16 cellular contexts compared by ENCODE assay signal in genomic region chr9:81610739-81611107, GRCh38.
DNase-seq lines count a peak whose midpoint lies in the region; ATAC-seq and TF ChIP-seq lines count a peak whose summit lies in the region.
"Had no signal": no experiment of that assay in that cellular context is flagged by ENCODE, and none has a peak within 500 bp of the region (broad histone marks: within the 10 kb centered on the region; RNA-seq: fewer than 3 reads in every experiment).

No MANE protein-coding gene starts in this region.

- ATAC-seq in natural killer cell, result no peak
- ATAC-seq in natural killer cell treated with Interleukin-12 subunit alpha and Interleukin-12 subunit beta and Interleukin-15 and Interleukin-18, amount 100 ng/mL, for 72 hours, result no peak
- no peak for ATAC-seq in mucosa of descending colon

- H3K9me3 Mint-ChIP-seq in natural killer cell (no peaks in the 10 kb centered on the region), glutamatergic neuron (ENCODE audit: unreplicated experiment) (peaks cover 16% of the 10 kb centered on the region), osteocyte (ENCODE audit: unreplicated experiment) (no peaks in the 10 kb centered on the region)
- no peaks in the 10 kb centered on the region for H3K9me3 Mint-ChIP-seq in natural killer cell treated with Interleukin-12 subunit alpha and Interleukin-12 subunit beta and Interleukin-15 and Interleukin-18, amount 100 ng/mL, for 72 hours

- intact Hi-C loops in natural killer cell (cut with micrococcal nuclease), result no loop called here
- intact Hi-C loops in mucosa of descending colon (cut with DNase I, micrococcal nuclease), result no loop called here

- H3K27ac Mint-ChIP-seq in natural killer cell (peak overlapping the region; percentile 78 to 80), glutamatergic neuron (ENCODE audit: unreplicated experiment) (peak overlapping the region; percentile 37), osteocyte (ENCODE audit: unreplicated experiment) (peak overlapping the region; percentile 46)
- peak overlapping the region in 1 of 2 donors; percentile 7 for H3K27ac Mint-ChIP-seq in natural killer cell treated with Interleukin-12 subunit alpha and Interleukin-12 subunit beta and Interleukin-15 and Interleukin-18, amount 100 ng/mL, for 72 hours

- peaks cover 12% of the 10 kb centered on the region for H3K36me3 Mint-ChIP-seq in natural killer cell
- H3K36me3 Mint-ChIP-seq in natural killer cell treated with Interleukin-12 subunit alpha and Interleukin-12 subunit beta and Interleukin-15 and Interleukin-18, amount 100 ng/mL, for 72 hours, result peaks cover 4% of the 10 kb centered on the region
- peaks cover 12% of the 10 kb centered on the region for H3K36me3 Mint-ChIP-seq in glutamatergic neuron (ENCODE audit: unreplicated experiment)
- H3K36me3 Mint-ChIP-seq in osteocyte (ENCODE audit: unreplicated experiment), result peaks cover 49% of the 10 kb centered on the region

- H3K36me3 ChIP-seq in mucosa of descending colon (ENCODE audit: low read depth), result no peaks in the 10 kb centered on the region

- H3K27me3 Mint-ChIP-seq in natural killer cell (ENCODE audit: low read depth in 2 of 2) (no peaks in the 10 kb centered on the region), glutamatergic neuron (ENCODE audit: unreplicated experiment) (peaks cover 14% of the 10 kb centered on the region), osteocyte (ENCODE audit: unreplicated experiment) (no peaks in the 10 kb centered on the region)
- H3K27me3 Mint-ChIP-seq in natural killer cell treated with Interleukin-12 subunit alpha and Interleukin-12 subunit beta and Interleukin-15 and Interleukin-18, amount 100 ng/mL, for 72 hours, result no peaks in the 10 kb centered on the region

- H3K4me1 ChIP-seq in mucosa of descending colon (ENCODE audit: low read depth), result no peaks in the 10 kb centered on the region

- no peak overlapping the region for H3K4me3 ChIP-seq in mucosa of descending colon

- H3K4me1 Mint-ChIP-seq in natural killer cell (peaks cover 22 to 32% of the 10 kb centered on the region in 2 donors), glutamatergic neuron (ENCODE audit: low read depth, unreplicated experiment) (peaks cover 37% of the 10 kb centered on the region), osteocyte (ENCODE audit: unreplicated experiment) (peaks cover 59% of the 10 kb centered on the region)
- H3K4me1 Mint-ChIP-seq in natural killer cell treated with Interleukin-12 subunit alpha and Interleukin-12 subunit beta and Interleukin-15 and Interleukin-18, amount 100 ng/mL, for 72 hours (ENCODE audit: low read depth in 2 of 2), result peaks cover 7 to 24% of the 10 kb centered on the region in 2 donors

- H3K4me3 Mint-ChIP-seq in natural killer cell, result peak overlapping the region; percentile 70
- H3K4me3 Mint-ChIP-seq in natural killer cell treated with Interleukin-12 subunit alpha and Interleukin-12 subunit beta and Interleukin-15 and Interleukin-18, amount 100 ng/mL, for 72 hours, result no peak overlapping the region
- H3K4me3 Mint-ChIP-seq in glutamatergic neuron (ENCODE audit: unreplicated experiment), result peak overlapping the region; percentile 1
- no peak overlapping the region for H3K4me3 Mint-ChIP-seq in osteocyte (ENCODE audit: unreplicated experiment)
- H3K4me3 Mint-ChIP-seq: CD14-positive monocyte had no signal

- no peaks in the 10 kb centered on the region for H3K9me3 ChIP-seq in mucosa of descending colon

- DNase-seq in natural killer cell (no peak), glutamatergic neuron (no peak), osteocyte (ENCODE audit: extremely low spot score, unreplicated experiment) (no peak), mucosa of descending colon (no peak), NCI-H748 treated with DMSO at 0.1 percent for 48 hours (lab: John Stamatoyannopoulos, UW) (no peak), SK-N-DZ (ENCODE audit: low spot score) (no peak), DMS153 treated with DMSO at 0.1 percent for 48 hours (lab: John Stamatoyannopoulos, UW; ENCODE audit: unreplicated experiment) (no peak)
- no peak for DNase-seq in natural killer cell treated with Interleukin-12 subunit alpha and Interleukin-12 subunit beta and Interleukin-15 and Interleukin-18, amount 100 ng/mL, for 72 hours (ENCODE audit: low spot score)
- DNase-seq: 8988T, DMS 273 treated with DMSO at 0.1 percent for 48 hours, GOT3, NCI-H1048, NCI-H1436 treated with DMSO at 0.1 percent for 48 hours, NCI-H2081, NCI-H510A treated with DMSO at 0.1 percent for 48 hours had no signal

- no peak for TF ChIP-seq CTCF in natural killer cell (IDR thresholded peaks at IDR 0.05)
- no peak for TF ChIP-seq CTCF in glutamatergic neuron (IDR thresholded peaks at IDR 0.05; ENCODE audit: partially characterized antibody, unreplicated experiment)
- TF ChIP-seq CTCF in osteocyte (IDR thresholded peaks at IDR 0.05), result no peak
- no peak for TF ChIP-seq CTCF in mucosa of descending colon (IDR thresholded peaks at IDR 0.05)

Comparison
In these comparisons a context has a peak if more than half of its experiments do, and no peak if none do; other contexts are left out.
1. H3K4me3 Mint-ChIP-seq: peak in natural killer cell (single experiment) and glutamatergic neuron (single experiment); none in natural killer cell treated with Interleukin-12 subunit alpha and Interleukin-12 subunit beta and Interleukin-15 and Interleukin-18, amount 100 ng/mL, for 72 hours (single experiment) and osteocyte (single experiment).